ENCODE assay signal across 17 cellular contexts in the genomic region with DNA sequence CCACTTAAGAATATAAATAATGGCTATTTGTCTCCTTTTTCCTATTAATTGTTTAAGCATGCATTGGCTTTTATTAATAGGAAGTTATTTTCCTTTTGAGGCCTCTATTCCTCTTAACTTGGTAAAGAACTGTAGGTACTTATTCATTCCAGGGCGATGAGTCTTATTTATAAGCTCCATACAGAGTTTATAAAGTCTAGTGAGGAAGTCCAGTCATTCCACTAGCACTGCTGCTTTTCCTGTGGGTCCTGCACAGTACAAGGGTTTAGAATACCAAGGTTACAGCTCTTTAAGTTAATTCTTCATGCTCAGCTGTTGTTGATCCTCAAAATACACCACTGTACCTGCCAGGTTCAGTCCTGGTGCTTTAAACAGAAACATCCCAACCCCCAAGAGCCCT.
"Had no signal": no experiment of that assay in that cellular context is flagged by ENCODE, and none has a peak within 500 bp of the region (broad histone marks: within the 10 kb centered on the region; RNA-seq: fewer than 3 reads in every experiment).

No MANE protein-coding gene starts in this region.

- H3K4me3 Mint-ChIP-seq: activated naive CD8-positive, alpha-beta T cell treated with anti-CD3 and anti-CD28 coated beads, Interleukin-2, amount 10 ng/mL, durations not matched to agents 7 days and 5 days; stimulated activated naive CD8-positive, alpha-beta T cell treated with anti-CD3 and anti-CD28 coated beads, Interleukin-15, amount 100 ng/mL, for 72 hours had no signal

- H3K27ac ChIP-seq: right atrium auricular region, suprapubic skin, transverse colon, VCaP had no signal

- H3K4me3 ChIP-seq: right atrium auricular region, suprapubic skin, transverse colon had no signal

- H3K27me3 ChIP-seq: right atrium auricular region, suprapubic skin, transverse colon had no signal

- H3K9me3 ChIP-seq: right atrium auricular region, suprapubic skin, transverse colon had no signal

- H3K4me1 ChIP-seq: right atrium auricular region, suprapubic skin, transverse colon had no signal

- H3K27ac Mint-ChIP-seq: activated naive CD8-positive, alpha-beta T cell treated with anti-CD3 and anti-CD28 coated beads, Interleukin-2, amount 10 ng/mL, durations not matched to agents 7 days and 5 days; stimulated activated naive CD8-positive, alpha-beta T cell treated with anti-CD3 and anti-CD28 coated beads, Interleukin-15, amount 100 ng/mL, for 72 hours had no signal

- ATAC-seq: left lobe of liver; stimulated activated naive CD8-positive, alpha-beta T cell treated with anti-CD3 and anti-CD28 coated beads, Interleukin-15, amount 100 ng/mL, for 72 hours had no signal

- H3K9me3 Mint-ChIP-seq: activated naive CD8-positive, alpha-beta T cell treated with anti-CD3 and anti-CD28 coated beads, Interleukin-2, amount 10 ng/mL, durations not matched to agents 7 days and 5 days; stimulated activated naive CD8-positive, alpha-beta T cell treated with anti-CD3 and anti-CD28 coated beads, Interleukin-15, amount 100 ng/mL, for 72 hours had no signal

- H3K36me3 ChIP-seq: right atrium auricular region, suprapubic skin, transverse colon had no signal

- H3K27me3 Mint-ChIP-seq: activated naive CD8-positive, alpha-beta T cell treated with anti-CD3 and anti-CD28 coated beads, Interleukin-2, amount 10 ng/mL, durations not matched to agents 7 days and 5 days; stimulated activated naive CD8-positive, alpha-beta T cell treated with anti-CD3 and anti-CD28 coated beads, Interleukin-15, amount 100 ng/mL, for 72 hours had no signal

- DNase-seq: activated CD4-positive, alpha-beta T cell treated with anti-CD3 and anti-CD28 coated beads for 1 hour; activated naive CD4-positive, alpha-beta T cell treated with Interleukin-2 at 50 U/mL for 16 hours; activated naive CD8-positive, alpha-beta T cell treated with anti-CD3 and anti-CD28 coated beads, Interleukin-2, amount 10 ng/mL, durations not matched to agents 7 days and 5 days; aorta; effector CD8-positive, alpha-beta T cell; hippocampal formation; occipital lobe; small intestine; stimulated activated CD4-positive, alpha-beta T cell treated with anti-CD3 and anti-CD28 coated beads, Interleukin-4, amount 100 ng/mL, for 1 hour; stimulated activated naive CD8-positive, alpha-beta T cell treated with anti-CD3 and anti-CD28 coated beads, Interleukin-15, amount 100 ng/mL, for 72 hours; SW 1271; T-helper 2 cell; transverse colon had no signal

- H3K36me3 Mint-ChIP-seq: activated naive CD8-positive, alpha-beta T cell treated with anti-CD3 and anti-CD28 coated beads, Interleukin-2, amount 10 ng/mL, durations not matched to agents 7 days and 5 days had no signal

- H3K4me1 Mint-ChIP-seq: activated naive CD8-positive, alpha-beta T cell treated with anti-CD3 and anti-CD28 coated beads, Interleukin-2, amount 10 ng/mL, durations not matched to agents 7 days and 5 days; stimulated activated naive CD8-positive, alpha-beta T cell treated with anti-CD3 and anti-CD28 coated beads, Interleukin-15, amount 100 ng/mL, for 72 hours had no signal
